In genomic region chr3:135240426-135240825, GRCh38 we compare ENCODE assay signal across 14 cellular contexts.
DNase-seq lines count a peak whose midpoint lies in the region; ATAC-seq and TF ChIP-seq lines count a peak whose summit lies in the region.
"Had no signal": no experiment of that assay in that cellular context is flagged by ENCODE, and none has a peak within 500 bp of the region (broad histone marks: within the 10 kb centered on the region; RNA-seq: fewer than 3 reads in every experiment).

No MANE protein-coding gene starts in this region.

- no peaks in the 10 kb centered on the region for H3K79me1 ChIP-seq in mesendoderm (ENCODE audit: low read length)

- POLR2A ChIA-PET in Panc1 (lab: Charles Lee), result no interaction called here

- H3K9me3 ChIP-seq in Panc1 (ENCODE audit: control insufficient read depth, insufficient read depth, low read depth, low read length), result no peaks in the 10 kb centered on the region
- H3K9me3 ChIP-seq: stomach had no signal

- H3K27ac Mint-ChIP-seq in glutamatergic neuron (ENCODE audit: unreplicated experiment), result no peak overlapping the region
- H3K27ac Mint-ChIP-seq: activated naive CD8-positive, alpha-beta T cell treated with anti-CD3 and anti-CD28 coated beads, Interleukin-2, amount 10 ng/mL, durations not matched to agents 7 days and 5 days had no signal

- H2BK120ac ChIP-seq in mesendoderm (ENCODE audit: low read depth, low read length), result no peak overlapping the region

- H3K27me3 Mint-ChIP-seq in glutamatergic neuron (ENCODE audit: unreplicated experiment), result peaks cover 5% of the 10 kb centered on the region

- H3K4me2 ChIP-seq in mesendoderm (ENCODE audit: low read length), result no peak overlapping the region

- ATAC-seq in GM18511 (IDR thresholded peaks at IDR 0.05; ENCODE audit: unreplicated experiment) (peak; percentile 77), HG02642 (IDR thresholded peaks at IDR 0.05; ENCODE audit: poor library complexity, unreplicated experiment) (peak; percentile 52), Panc1 (no peak)
- ATAC-seq: foreskin keratinocyte, left colon had no signal

- H4K5ac ChIP-seq in mesendoderm (ENCODE audit: low read length), result no peak overlapping the region

- DNase-seq in Panc1 (ENCODE audit: low read depth, low spot score), result no peak
- DNase-seq in mesendoderm, result peak; percentile 65
- DNase-seq in glutamatergic neuron, result no peak
- DNase-seq in AG08395 (ENCODE audit: low spot score), result no peak
- DNase-seq in CD1c-positive myeloid dendritic cell (ENCODE audit: extremely low spot score), result no peak
- DNase-seq in NCI-H510A treated with DMSO at 0.1 percent for 48 hours (lab: John Stamatoyannopoulos, UW), result no peak
- DNase-seq: activated naive CD8-positive, alpha-beta T cell treated with anti-CD3 and anti-CD28 coated beads, Interleukin-2, amount 10 ng/mL, durations not matched to agents 7 days and 5 days; foreskin keratinocyte; left colon; NCI-H2081 treated with DMSO at 0.1 percent for 48 hours; stimulated activated CD4-positive, alpha-beta T cell treated with anti-CD3 and anti-CD28 coated beads, Interleukin-4, amount 100 ng/mL, for 24 hours; stomach had no signal

- no peak overlapping the region for H3K23ac ChIP-seq in mesendoderm (ENCODE audit: low read length)

- intact Hi-C loops in Panc1 (cut with micrococcal nuclease; ENCODE audit: unreplicated experiment), result no loop called here

- in situ Hi-C loops in Panc1 (cut with HindIII; ENCODE audit: low pct_unique_long_range_greater_than_20kb, low sequenced_read_pairs), result no loop called here

- no peak overlapping the region for H3K4ac ChIP-seq in mesendoderm (ENCODE audit: low read depth, low read length)

- no peak overlapping the region for H2AK5ac ChIP-seq in mesendoderm (ENCODE audit: low read length)

- H3K4me1 Mint-ChIP-seq in glutamatergic neuron (ENCODE audit: low read depth, unreplicated experiment), result peaks cover 30% of the 10 kb centered on the region
- H3K4me1 Mint-ChIP-seq: activated naive CD8-positive, alpha-beta T cell treated with anti-CD3 and anti-CD28 coated beads, Interleukin-2, amount 10 ng/mL, durations not matched to agents 7 days and 5 days had no signal

- peaks cover 2% of the 10 kb centered on the region for H3K9me3 Mint-ChIP-seq in glutamatergic neuron (ENCODE audit: unreplicated experiment)
- H3K9me3 Mint-ChIP-seq: activated naive CD8-positive, alpha-beta T cell treated with anti-CD3 and anti-CD28 coated beads, Interleukin-2, amount 10 ng/mL, durations not matched to agents 7 days and 5 days had no signal

- H2BK5ac ChIP-seq in mesendoderm (ENCODE audit: low read length), result no peak overlapping the region

- no peak overlapping the region for H3K18ac ChIP-seq in mesendoderm (ENCODE audit: low read length)

- H3K9ac ChIP-seq in mesendoderm (ENCODE audit: low read length), result no peak overlapping the region

- no peaks in the 10 kb centered on the region for H3K36me3 ChIP-seq in Panc1 (ENCODE audit: control insufficient read depth, insufficient read depth, low read length)
- H3K36me3 ChIP-seq in mesendoderm (ENCODE audit: control insufficient read depth, insufficient read depth, low read length), result no peaks in the 10 kb centered on the region
- H3K36me3 ChIP-seq: stomach had no signal

- TF ChIP-seq CTCF in Panc1 (IDR thresholded peaks at IDR 0.05) (0 out of 2 replicates have a peak, but pooled peaks have one; percentile 5), glutamatergic neuron (IDR thresholded peaks at IDR 0.05; ENCODE audit: partially characterized antibody, unreplicated experiment) (no peak)

- no peak overlapping the region for H3K4me3 Mint-ChIP-seq in glutamatergic neuron (ENCODE audit: unreplicated experiment)
- H3K4me3 Mint-ChIP-seq: activated naive CD8-positive, alpha-beta T cell treated with anti-CD3 and anti-CD28 coated beads, Interleukin-2, amount 10 ng/mL, durations not matched to agents 7 days and 5 days had no signal

- H3K36me3 Mint-ChIP-seq in glutamatergic neuron (ENCODE audit: unreplicated experiment), result no peaks in the 10 kb centered on the region
- H3K36me3 Mint-ChIP-seq: activated naive CD8-positive, alpha-beta T cell treated with anti-CD3 and anti-CD28 coated beads, Interleukin-2, amount 10 ng/mL, durations not matched to agents 7 days and 5 days had no signal

- H3K27me3 ChIP-seq in Panc1 (ENCODE audit: control insufficient read depth, insufficient read depth, low read length), result peaks cover 4% of the 10 kb centered on the region; the same call in 1 of the 2 replicates
- H3K27me3 ChIP-seq in mesendoderm (ENCODE audit: insufficient read depth, low read length, poor library complexity), result no peaks in the 10 kb centered on the region
- H3K27me3 ChIP-seq: foreskin keratinocyte had no signal

- CTCF ChIA-PET in Panc1 (lab: Charles Lee), result no interaction called here

- no peak overlapping the region for H3K27ac ChIP-seq in Panc1 (ENCODE audit: low read length)
- H3K27ac ChIP-seq in mesendoderm (ENCODE audit: low read depth, low read length), result no peak overlapping the region
- H3K27ac ChIP-seq: foreskin keratinocyte, stomach had no signal

- H3K4me3 ChIP-seq in Panc1 (ENCODE audit: low read depth in 2 of 2, low read length in 2 of 2), result no peak overlapping the region
- H3K4me3 ChIP-seq in mesendoderm (ENCODE audit: low read length), result no peak overlapping the region
- H3K4me3 ChIP-seq: stomach had no signal

- H3K56ac ChIP-seq in mesendoderm (ENCODE audit: low read length), result no peak overlapping the region

- H3K4me1 ChIP-seq in Panc1 (ENCODE audit: control insufficient read depth, insufficient read depth, low read length) (no peaks in the 10 kb centered on the region), mesendoderm (ENCODE audit: control insufficient read depth, low read depth, low read length) (no peaks in the 10 kb centered on the region)
- H3K4me1 ChIP-seq: foreskin keratinocyte, stomach had no signal

- no peaks in the 10 kb centered on the region for H3K79me2 ChIP-seq in mesendoderm (ENCODE audit: control insufficient read depth, insufficient read depth, low read length)

- H4K8ac ChIP-seq in mesendoderm (ENCODE audit: low read depth, low read length), result no peak overlapping the region

- H2BK15ac ChIP-seq in mesendoderm (replicated peaks; ENCODE audit: low read depth), result no peak overlapping the region

- no TSS peak for BruUV-seq in Panc1 (replicated peaks; lab: Mats Ljungman, UMichigan)
